In the genomic region with DNA sequence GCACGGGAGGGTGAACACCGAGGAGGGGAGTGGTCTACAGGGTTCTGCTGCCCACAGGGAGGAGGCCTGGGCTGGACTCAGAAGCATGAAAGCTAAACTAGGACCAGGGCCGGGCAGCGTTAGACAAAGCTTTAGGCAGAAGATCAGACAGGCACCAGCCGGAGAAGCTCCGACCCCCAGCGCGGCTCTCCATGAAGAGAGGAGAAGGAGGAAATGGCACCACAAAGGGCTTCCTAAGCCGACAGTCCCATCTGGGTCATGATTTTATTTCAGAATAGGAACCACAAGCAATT, we compare ENCODE assay signal across 22 cellular contexts.
A peak's percentile ranks its signal among the peaks of the same experiment; 100 is the strongest.
DNase-seq lines count a peak whose midpoint lies in the region; ATAC-seq and TF ChIP-seq lines count a peak whose summit lies in the region.
"Had no signal": no experiment of that assay in that cellular context is flagged by ENCODE, and none has a peak within 500 bp of the region (broad histone marks: within the 10 kb centered on the region; RNA-seq: fewer than 3 reads in every experiment).

No MANE protein-coding gene starts in this region.

- H3K27ac Mint-ChIP-seq in activated T-cell treated with anti-CD3 and anti-CD28 coated beads, Interleukin-2, amount 50 U/mL, for 24 hours = peak overlapping the region; percentile 14
- H3K27ac Mint-ChIP-seq: CD8-positive, alpha-beta memory T cell had no signal

- H3K36me3 ChIP-seq in OCI-LY7 (ENCODE audit: insufficient read depth, low read length) (peaks cover 75% of the 10 kb centered on the region), thymus (ENCODE audit: control insufficient read depth, insufficient read depth) (peaks cover 56% of the 10 kb centered on the region)

- intact Hi-C loops in OCI-LY7 (cut with micrococcal nuclease; ENCODE audit: unreplicated experiment) = loop anchor here (2.0 kb wide), 1 partner anchor 59 kb away; no protein-coding TSS in a partner anchor

- no peaks in the 10 kb centered on the region for H3K27me3 Mint-ChIP-seq in activated T-cell treated with anti-CD3 and anti-CD28 coated beads, Interleukin-2, amount 50 U/mL, for 24 hours
- no peaks in the 10 kb centered on the region for H3K27me3 Mint-ChIP-seq in activated T-cell treated with anti-CD3 and anti-CD28 coated beads, Interleukin-2, amount 50 U/mL, for 4 hours (ENCODE audit: low read depth)
- H3K27me3 Mint-ChIP-seq: CD8-positive, alpha-beta memory T cell had no signal

- CTCF ChIA-PET in OCI-LY7 (lab: Charles Lee; ENCODE audit: unreplicated experiment) = no interaction called here

- no peak for DNase-seq in activated T-cell treated with anti-CD3 and anti-CD28 coated beads, Interleukin-2, amount 50 U/mL, for 24 hours
- no peak for DNase-seq in activated T-cell treated with anti-CD3 and anti-CD28 coated beads, Interleukin-2, amount 50 U/mL, for 4 hours
- DNase-seq in OCI-LY7 (ENCODE audit: low spot score) (no peak), left lobe of liver (ENCODE audit: low spot score) (peak; percentile 35), iPS-NIHi7 (ENCODE audit: extremely low spot score) (no peak), GM19240 (ENCODE audit: insufficient read length, low spot score) (no peak)
- DNase-seq: ACHN; Calu3; CD8-positive, alpha-beta memory T cell; GDM1; IMR-90; NCI-H1105; NCI-H146; NCI-H2029; NCI-H2227 treated with DMSO at 0.1 percent for 48 hours; NCI-H510A; NCI-H748 treated with DMSO at 0.1 percent for 48 hours; SIG-M5 had no signal

- peaks cover 66% of the 10 kb centered on the region for H3K36me3 Mint-ChIP-seq in activated T-cell treated with anti-CD3 and anti-CD28 coated beads, Interleukin-2, amount 50 U/mL, for 24 hours (ENCODE audit: low read depth)
- H3K36me3 Mint-ChIP-seq in activated T-cell treated with anti-CD3 and anti-CD28 coated beads, Interleukin-2, amount 50 U/mL, for 4 hours (ENCODE audit: insufficient read depth) = peaks cover 29% of the 10 kb centered on the region

- no TSS peak for BruUV-seq in OCI-LY7 (replicated peaks; lab: Mats Ljungman, UMichigan)

- no peaks in the 10 kb centered on the region for H3K9me2 ChIP-seq in OCI-LY7 (ENCODE audit: insufficient read depth, low read length)

- no peaks in the 10 kb centered on the region for H3K4me1 Mint-ChIP-seq in activated T-cell treated with anti-CD3 and anti-CD28 coated beads, Interleukin-2, amount 50 U/mL, for 24 hours (ENCODE audit: low read depth)
- H3K4me1 Mint-ChIP-seq in activated T-cell treated with anti-CD3 and anti-CD28 coated beads, Interleukin-2, amount 50 U/mL, for 4 hours (ENCODE audit: low read depth) = no peaks in the 10 kb centered on the region
- H3K4me1 Mint-ChIP-seq: CD8-positive, alpha-beta memory T cell had no signal

- POLR2A ChIA-PET in OCI-LY7 (lab: Charles Lee) = no interaction called here

- no peaks in the 10 kb centered on the region for H4K20me1 ChIP-seq in OCI-LY7 (ENCODE audit: insufficient read depth, low read length)

- H3K79me2 ChIP-seq in OCI-LY7 (ENCODE audit: insufficient read depth, low read depth, low read length) = no peaks in the 10 kb centered on the region

- H3K9me3 Mint-ChIP-seq in activated T-cell treated with anti-CD3 and anti-CD28 coated beads, Interleukin-2, amount 50 U/mL, for 24 hours = no peaks in the 10 kb centered on the region
- H3K9me3 Mint-ChIP-seq in activated T-cell treated with anti-CD3 and anti-CD28 coated beads, Interleukin-2, amount 50 U/mL, for 4 hours = no peaks in the 10 kb centered on the region
- H3K9me3 Mint-ChIP-seq: CD8-positive, alpha-beta memory T cell had no signal

- H3K9me3 ChIP-seq in OCI-LY7 (ENCODE audit: low read length) = no peaks in the 10 kb centered on the region
- H3K9me3 ChIP-seq in thymus (ENCODE audit: control insufficient read depth) = no peaks in the 10 kb centered on the region

- peak overlapping the region; percentile 51; the same call in 1 of the 2 replicates for H3K4me2 ChIP-seq in OCI-LY7 (ENCODE audit: low read length)

- WGBS in thymus = 97% methylated on average over 9 of the region's 9 CpGs

- H3K4me3 Mint-ChIP-seq in activated T-cell treated with anti-CD3 and anti-CD28 coated beads, Interleukin-2, amount 50 U/mL, for 24 hours = no peak overlapping the region
- H3K4me3 Mint-ChIP-seq in activated T-cell treated with anti-CD3 and anti-CD28 coated beads, Interleukin-2, amount 50 U/mL, for 4 hours = no peak overlapping the region
- H3K4me3 Mint-ChIP-seq: CD8-positive, alpha-beta memory T cell had no signal

- no peak for ATAC-seq in activated T-cell treated with anti-CD3 and anti-CD28 coated beads, Interleukin-2, amount 50 U/mL, for 4 hours
- no peak for ATAC-seq in left lobe of liver
- no peak for ATAC-seq in GM18909 (IDR thresholded peaks at IDR 0.05; ENCODE audit: poor library complexity, unreplicated experiment)
- ATAC-seq: Panc1 had no signal

- no peak for TF ChIP-seq CTCF in OCI-LY7 (conservative IDR thresholded peaks at IDR 0.05; ENCODE audit: low read length)

- peaks cover 23% of the 10 kb centered on the region for H3K4me1 ChIP-seq in OCI-LY7 (ENCODE audit: insufficient read depth, low read length, poor library complexity, severe bottlenecking)
- H3K4me1 ChIP-seq in thymus (ENCODE audit: control insufficient read depth, insufficient read depth, low read length) = no peaks in the 10 kb centered on the region

- H3K4me3 ChIP-seq in OCI-LY7 (ENCODE audit: low read depth, low read length, poor library complexity, severe bottlenecking) = no peak overlapping the region
- no peak overlapping the region for H3K4me3 ChIP-seq in thymus (ENCODE audit: low read length)

- no peaks in the 10 kb centered on the region for H3K27me3 ChIP-seq in thymus (ENCODE audit: control insufficient read depth, insufficient read depth)

- H2AFZ ChIP-seq in OCI-LY7 (ENCODE audit: low read length) = no peak overlapping the region

- peak overlapping the region; percentile 76 for H3K27ac ChIP-seq in OCI-LY7 (ENCODE audit: low read depth, low read length, poor library complexity, severe bottlenecking)
- H3K27ac ChIP-seq in thymus (ENCODE audit: low read depth) = peak overlapping the region; percentile 13
- H3K27ac ChIP-seq: 22Rv1 had no signal
